ENCODE assay signal across 18 cellular contexts in the genomic region with DNA sequence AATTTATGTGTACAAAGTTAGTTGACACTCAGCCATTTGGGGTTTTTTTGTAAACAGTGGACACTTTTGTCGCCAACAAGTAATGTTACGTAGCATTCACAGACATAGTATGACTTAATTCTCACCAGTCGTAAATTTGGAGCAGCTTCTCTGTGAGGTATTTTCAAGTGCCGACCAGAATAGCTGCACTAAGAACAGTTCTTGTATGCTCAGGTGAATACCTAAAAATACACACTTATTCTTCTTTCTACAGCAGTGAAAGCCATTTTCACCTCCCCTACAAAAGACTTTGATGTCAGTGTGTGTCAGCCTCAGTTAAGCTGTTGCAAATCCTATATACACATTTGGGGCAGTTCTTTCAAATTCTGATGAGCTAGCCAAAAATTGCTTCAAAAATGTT.
"Had no signal": no experiment of that assay in that cellular context is flagged by ENCODE, and none has a peak within 500 bp of the region (broad histone marks: within the 10 kb centered on the region; RNA-seq: fewer than 3 reads in every experiment).

No MANE protein-coding gene starts in this region.

- H3K4me1 ChIP-seq: left lung, lower lobe of right lung, prostate gland, right lobe of liver, tibial nerve, upper lobe of left lung had no signal

- H3K27me3 ChIP-seq: hepatocyte, left lung, right lobe of liver, tibial nerve, upper lobe of left lung had no signal

- ATAC-seq: effector memory CD8-positive, alpha-beta T cell; left lung; lower lobe of right lung; naive thymus-derived CD8-positive, alpha-beta T cell; right lobe of liver; stimulated activated naive CD8-positive, alpha-beta T cell treated with anti-CD3 and anti-CD28 coated beads, Interleukin-15, amount 100 ng/mL, for 72 hours had no signal

- H3K9me3 ChIP-seq: left lung, lower lobe of right lung, prostate gland, right lobe of liver, thoracic aorta, tibial nerve, upper lobe of left lung had no signal

- H3K4me3 ChIP-seq: hepatocyte, left lung, lower lobe of right lung, prostate gland, right lobe of liver, thoracic aorta, tibial nerve, upper lobe of left lung had no signal

- H3K27ac ChIP-seq: hepatocyte, left lung, lower lobe of right lung, prostate gland, right lobe of liver, thoracic aorta, tibial nerve, upper lobe of left lung had no signal

- DNase-seq: cerebellar nuclear complex; effector memory CD8-positive, alpha-beta T cell; kidney; left lung; lower lobe of right lung; naive thymus-derived CD8-positive, alpha-beta T cell; nephron progenitor cell; right lobe of liver; small intestine; stimulated activated CD4-positive, alpha-beta T cell treated with anti-CD3 and anti-CD28 coated beads, Interleukin-15, amount 100 ng/mL, for 24 hours; stimulated activated CD4-positive, alpha-beta T cell treated with anti-CD3 and anti-CD28 coated beads, Interleukin-2, amount 100 ng/mL, for 48 hours; stimulated activated naive CD4-positive, alpha-beta T cell; stimulated activated naive CD8-positive, alpha-beta T cell treated with anti-CD3 and anti-CD28 coated beads, Interleukin-15, amount 100 ng/mL, for 72 hours; upper lobe of left lung had no signal

- H3K36me3 ChIP-seq: left lung, lower lobe of right lung, prostate gland, right lobe of liver, thoracic aorta, tibial nerve, upper lobe of left lung had no signal
